Comparison of ENCODE assay signal across 10 cellular contexts in genomic region chr1:205746757-205747412, GRCh38. TPM values are rescaled to one million over a fixed set of nuclear protein-coding genes. Genes with fewer than 3 reads are reported as not detected.
A peak's percentile ranks its signal among the peaks of the same experiment; 100 is the strongest.
DNase-seq lines count a peak whose midpoint lies in the region; ATAC-seq and TF ChIP-seq lines count a peak whose summit lies in the region.
"Had no signal": no experiment of that assay in that cellular context is flagged by ENCODE, and none has a peak within 500 bp of the region (broad histone marks: within the 10 kb centered on the region; RNA-seq: fewer than 3 reads in every experiment).

No MANE protein-coding gene starts in this region.

- H3K4me1 Mint-ChIP-seq in Calu3 (ENCODE audit: low read depth, unreplicated experiment) (peaks cover 31% of the 10 kb centered on the region), nephron progenitor cell (peaks cover 34% of the 10 kb centered on the region)

- no peaks in the 10 kb centered on the region for H3K27me3 ChIP-seq in dorsolateral prefrontal cortex

- peak overlapping the region in 22 of 59 donors; percentile 2 to 98 (median 36) for H3K27ac ChIP-seq in dorsolateral prefrontal cortex

- H3K36me3 Mint-ChIP-seq in Calu3 (ENCODE audit: insufficient read depth, unreplicated experiment): peaks cover 76% of the 10 kb centered on the region
- H3K36me3 Mint-ChIP-seq in nephron progenitor cell (ENCODE audit: low read depth): peaks cover 39% of the 10 kb centered on the region

- intact Hi-C loops in Calu3 (cut with micrococcal nuclease; ENCODE audit: unreplicated experiment): loop anchor here (2.0 kb wide), 1 partner anchor 14 kb away; no protein-coding TSS in a partner anchor
- intact Hi-C loops in dorsolateral prefrontal cortex (cut with DNase I): loop anchor here in 1 of 2 donors (5.0 kb wide), 1 partner anchor 35 kb away; no protein-coding TSS in a partner anchor

- H3K27me3 Mint-ChIP-seq in Calu3 (ENCODE audit: unreplicated experiment): no peaks in the 10 kb centered on the region
- peaks cover 3% of the 10 kb centered on the region for H3K27me3 Mint-ChIP-seq in nephron progenitor cell (ENCODE audit: low read depth, poor library complexity)

- H3K4me3 ChIP-seq in NB4 (ENCODE audit: low read depth, low read length): peak overlapping the region; percentile 87
- H3K4me3 ChIP-seq in dorsolateral prefrontal cortex: peak overlapping the region in 46 of 59 donors; percentile 6 to 93 (median 83)

- H3K27ac Mint-ChIP-seq in Calu3 (ENCODE audit: unreplicated experiment): peak overlapping the region; percentile 73
- H3K27ac Mint-ChIP-seq in nephron progenitor cell: peak overlapping the region; percentile 52

- no peaks in the 10 kb centered on the region for H3K9me3 Mint-ChIP-seq in Calu3 (ENCODE audit: low read depth, unreplicated experiment)
- peaks cover 19% of the 10 kb centered on the region for H3K9me3 Mint-ChIP-seq in nephron progenitor cell

- no peak for TF ChIP-seq POLR2A in NB4 (IDR thresholded peaks at IDR 0.05; ENCODE audit: extremely low read depth, insufficient read length)

- BruUV-seq in Calu3 (replicated peaks; lab: Mats Ljungman, UMichigan): no TSS peak

- H3K4me3 Mint-ChIP-seq in Calu3 (ENCODE audit: low read depth, unreplicated experiment) (peak overlapping the region; percentile 60), nephron progenitor cell (peak overlapping the region; percentile 99)

- no peak for ATAC-seq in HG03039 (IDR thresholded peaks at IDR 0.05; ENCODE audit: unreplicated experiment)

- CTCF ChIA-PET in Calu3 (lab: Charles Lee): interaction anchor here (0.9 to 1.0 kb wide), 2 partner anchors 23 to 230 kb away, joined by 3 read pairs; no protein-coding TSS in a partner anchor

- TF ChIP-seq CTCF in Calu3 (IDR thresholded peaks at IDR 0.05; ENCODE audit: unreplicated experiment): no peak
- no peak for TF ChIP-seq CTCF in NB4 (IDR thresholded peaks at IDR 0.05; ENCODE audit: low read depth, low read length)
- no peak for TF ChIP-seq CTCF in dorsolateral prefrontal cortex (IDR thresholded peaks at IDR 0.05 in 54 of 56, conservative IDR thresholded peaks at IDR 0.05 in 2 of 56; ENCODE audit: low read depth in 1 of 56, partially characterized antibody in 56 of 56)
- no peak for TF ChIP-seq CTCF in nephron progenitor cell (IDR thresholded peaks at IDR 0.05)

- no peak for DNase-seq in Calu3
- no peak for DNase-seq in NB4 (ENCODE audit: low read depth)
- no peak for DNase-seq in dorsolateral prefrontal cortex
- no peak for DNase-seq in nephron progenitor cell
- no peak for DNase-seq in stimulated activated CD4-positive, alpha-beta T cell treated with anti-CD3 and anti-CD28 coated beads, Interleukin-4, amount 100 ng/mL, for 24 hours
- DNase-seq in NCI-H510A (lab: John Stamatoyannopoulos, UW): no peak
- no peak for DNase-seq in Kasumi-1 (lab: John Stamatoyannopoulos, UW)
- DNase-seq: activated gamma-delta T cell, NCI-H524 had no signal

RNA-seq across cellular contexts. Expression of gene NUCKS1, which starts 3.1 kb away (rescaled TPM):
- total RNA-seq in Calu3 (2022) (242 and 276 TPM in 2 replicates), dorsolateral prefrontal cortex (100 to 1,000 TPM; 124 to 316 (median 225) TPM)

RNA-seq across cellular contexts. Expression of gene RAB29, which starts 28.4 kb away (rescaled TPM):
- total RNA-seq in Calu3 (2022): 27.1 and 29.5 TPM in 2 replicates
- 10 to 100 TPM; 12.4 to 41.9 (median 21.6) TPM for total RNA-seq in dorsolateral prefrontal cortex
